20 cellular contexts compared by ENCODE assay signal in genomic region chr9:69078069-69078468, GRCh38. TPM values are rescaled to one million over a fixed set of nuclear protein-coding genes. Genes with fewer than 3 reads are reported as not detected.
A peak's percentile ranks its signal among the peaks of the same experiment; 100 is the strongest.
DNase-seq lines count a peak whose midpoint lies in the region; ATAC-seq, FAIRE-seq and TF ChIP-seq lines count a peak whose summit lies in the region.
"Had no signal": no experiment of that assay in that cellular context is flagged by ENCODE, and none has a peak within 500 bp of the region (broad histone marks: within the 10 kb centered on the region; RNA-seq: fewer than 3 reads in every experiment).

No MANE protein-coding gene starts in this region.

- no peak for TF ChIP-seq RAD21 in HepG2 (CRISPR knock-in tag; IDR thresholded peaks at IDR 0.05)

- POLR2A ChIA-PET in HepG2 (lab: Yijun Ruan, JAX), result no interaction called here
- POLR2A ChIA-PET in activated CD8-positive, alpha-beta T cell treated with anti-CD3 and anti-CD28 coated beads for 36 hours (lab: Charles Lee), result interaction anchor here (1.1 kb wide), 1 partner anchor 18 kb away, joined by 3 read pairs; no protein-coding TSS in a partner anchor

- H3K36me3 ChIP-seq in right lobe of liver (peaks cover 0 to 1% (median 0%) of the 10 kb centered on the region in 4 donors), HepG2 (replicated peaks in 1 of 2; ENCODE audit: control insufficient read depth in 1 of 2, insufficient read depth in 2 of 2, low read length in 2 of 2) (peaks cover 0 to 6% of the 10 kb centered on the region in 2 experiments; a peak in 2 of 5 replicates), heart right ventricle (peaks cover 0 to 9% (median 0%) of the 10 kb centered on the region in 9 donors)
- H3K36me3 ChIP-seq in effector memory CD4-positive, alpha-beta T cell (ENCODE audit: control insufficient read depth, insufficient read depth, low read length), result peaks cover 4% of the 10 kb centered on the region

- 17% methylated on average over 2 of the region's 2 CpGs for WGBS in right lobe of liver (ENCODE audit: insufficient coverage, low coverage, low lambda C conversion rate, missing lambda C conversion rate)
- 64% methylated on average over 2 of the region's 2 CpGs for WGBS in HepG2 (ENCODE audit: low lambda C conversion rate)
- 17 to 24% methylated on average over 2 of the region's 2 CpGs for WGBS in heart right ventricle, 2 donors

- no peak overlapping the region for H3K4me3 ChIP-seq in right lobe of liver
- H3K4me3 ChIP-seq in HepG2 (replicated peaks in 1 of 3; ENCODE audit: insufficient read depth in 1 of 3, low read depth in 2 of 3, low read length in 3 of 3), result no peak overlapping the region
- no peak overlapping the region for H3K4me3 ChIP-seq in heart right ventricle
- no peak overlapping the region for H3K4me3 ChIP-seq in effector memory CD4-positive, alpha-beta T cell (ENCODE audit: insufficient read depth, low read depth, low read length, poor library complexity, severe bottlenecking)
- H3K4me3 ChIP-seq: A549 had no signal

- H3K4me2 ChIP-seq in HepG2 (ENCODE audit: low read depth, low read length), result no peak overlapping the region
- H3K4me2 ChIP-seq: A549 had no signal

- H3K4me3 Mint-ChIP-seq in activated CD8-positive, alpha-beta T cell treated with anti-CD3 and anti-CD28 coated beads for 36 hours, result no peak overlapping the region

- no peak for TF ChIP-seq CTCF in right lobe of liver (IDR thresholded peaks at IDR 0.05)
- no peak for TF ChIP-seq CTCF in HepG2 (CRISPR knock-in tag; IDR thresholded peaks at IDR 0.05)
- TF ChIP-seq CTCF in heart right ventricle (IDR thresholded peaks at IDR 0.05), result no peak
- no peak for TF ChIP-seq CTCF in omental fat pad (IDR thresholded peaks at IDR 0.05)
- TF ChIP-seq CTCF in activated CD8-positive, alpha-beta T cell treated with anti-CD3 and anti-CD28 coated beads for 36 hours (IDR thresholded peaks at IDR 0.05), result no peak

- CTCF ChIA-PET in HepG2 (lab: Yijun Ruan, JAX; ENCODE audit: low intra/inter-chr PET ratio, low total read pairs), result no interaction called here
- CTCF ChIA-PET in activated CD8-positive, alpha-beta T cell treated with anti-CD3 and anti-CD28 coated beads for 36 hours (lab: Charles Lee), result interaction anchor here (2.5 kb wide), 1 partner anchor 115 kb away, joined by 11 read pairs; no protein-coding TSS in a partner anchor

- H3K9me3 ChIP-seq in right lobe of liver, result no peaks in the 10 kb centered on the region
- no peaks in the 10 kb centered on the region for H3K9me3 ChIP-seq in HepG2 (ENCODE audit: low read length)
- H3K9me3 ChIP-seq in heart right ventricle, result peaks cover 0 to 3% (median 0%) of the 10 kb centered on the region in 11 donors
- H3K9me3 ChIP-seq in effector memory CD4-positive, alpha-beta T cell (ENCODE audit: control insufficient read depth, low read length), result no peaks in the 10 kb centered on the region
- H3K9me3 ChIP-seq: A549 had no signal

- peaks cover 12% of the 10 kb centered on the region for H3K36me3 Mint-ChIP-seq in activated CD8-positive, alpha-beta T cell treated with anti-CD3 and anti-CD28 coated beads for 36 hours (ENCODE audit: low read depth)

- H4K20me1 ChIP-seq in HepG2 (ENCODE audit: insufficient read depth, low read length), result no peaks in the 10 kb centered on the region

- in situ Hi-C loops in HepG2 (cut with HindIII; ENCODE audit: extremely low pct_ligation_motif_present, low pct_unique_long_range_greater_than_20kb), result no loop called here

- intact Hi-C loops in right lobe of liver (cut with DNase I) (no loop called here), HepG2 (cut with micrococcal nuclease; ENCODE audit: unreplicated experiment) (no loop called here), heart right ventricle (cut with DNase I) (loop anchor here in 2 of 10 donors (5.0 to 10.0 kb wide), 2 partner anchors 54 to 57 kb away; no protein-coding TSS in a partner anchor)
- intact Hi-C loops in activated CD8-positive, alpha-beta T cell treated with anti-CD3 and anti-CD28 coated beads for 36 hours (cut with micrococcal nuclease), result no loop called here

- BruUV-seq in HepG2 (replicated peaks; lab: Mats Ljungman, UMichigan), result no TSS peak

- H3K4me1 Mint-ChIP-seq in activated CD8-positive, alpha-beta T cell treated with anti-CD3 and anti-CD28 coated beads for 36 hours (ENCODE audit: low read depth), result no peaks in the 10 kb centered on the region

- TF ChIP-seq POLR2A in right lobe of liver (IDR thresholded peaks at IDR 0.05), result no peak
- no peak for TF ChIP-seq POLR2A in HepG2 (IDR thresholded peaks at IDR 0.05; ENCODE audit: insufficient read depth in 1 of 2, low read depth in 2 of 2, low read length in 2 of 2)

- no peaks in the 10 kb centered on the region for H3K79me2 ChIP-seq in HepG2 (ENCODE audit: insufficient read depth, low read length)

- no peak overlapping the region for H2AFZ ChIP-seq in HepG2 (ENCODE audit: low read length)

- FAIRE-seq in HepG2 (lab: Jason Lieb, UNC), result no peak
- FAIRE-seq: A549, GM12891, GM19239 had no signal

- no peaks in the 10 kb centered on the region for H3K27me3 Mint-ChIP-seq in activated CD8-positive, alpha-beta T cell treated with anti-CD3 and anti-CD28 coated beads for 36 hours

- DNase-seq in right lobe of liver, result no peak
- no peak for DNase-seq in HepG2 (ENCODE audit: low spot score)
- DNase-seq in heart right ventricle, result no peak
- no peak for DNase-seq in omental fat pad (ENCODE audit: low spot score)
- DNase-seq in effector memory CD4-positive, alpha-beta T cell, result no peak
- DNase-seq in stimulated activated CD8-positive, alpha-beta memory T cell treated with anti-CD3 and anti-CD28 coated beads, Interleukin-4, amount 100 ng/mL, for 48 hours, result no peak
- no peak for DNase-seq in activated CD8-positive, alpha-beta T cell treated with anti-CD3 and anti-CD28 coated beads for 36 hours
- DNase-seq: HCEC 1CT; IMR-90; MV-4-11; NCI-H1436; NCI-H2029 treated with DMSO at 0.1 percent for 48 hours; NK-92 treated with Interleukin-12 subunit alpha and Interleukin-12 subunit beta, amount 100 ng/mL, for 24 hours; OCI-M1; RPMI8226 had no signal

- H3K9me3 Mint-ChIP-seq in activated CD8-positive, alpha-beta T cell treated with anti-CD3 and anti-CD28 coated beads for 36 hours, result no peaks in the 10 kb centered on the region

- no peak for TF ChIP-seq EP300 in HepG2 (IDR thresholded peaks at IDR 0.05; ENCODE audit: low read depth in 2 of 2, low read length in 2 of 2)
- TF ChIP-seq EP300 in HepG2 (CRISPR knock-in tag; IDR thresholded peaks at IDR 0.05; ENCODE audit: borderline replicate concordance), result no peak

- H3K27ac Mint-ChIP-seq in activated CD8-positive, alpha-beta T cell treated with anti-CD3 and anti-CD28 coated beads for 36 hours, result no peak overlapping the region

- H3K9ac ChIP-seq in HepG2 (ENCODE audit: insufficient read depth, low read depth, low read length), result no peak overlapping the region

- peak overlapping the region in 2 of 3 donors; percentile 24 to 54 for H3K27ac ChIP-seq in right lobe of liver
- no peak overlapping the region for H3K27ac ChIP-seq in HepG2 (ENCODE audit: extremely low read length, insufficient read depth, low read length)
- peak overlapping the region; percentile 5 to 85 (median 72) for H3K27ac ChIP-seq in heart right ventricle
- H3K27ac ChIP-seq in effector memory CD4-positive, alpha-beta T cell (ENCODE audit: insufficient read depth, low read length, poor library complexity, severe bottlenecking), result no peak overlapping the region
- H3K27ac ChIP-seq: A549, C4-2B had no signal

- ATAC-seq in right lobe of liver (peak in 3 of 4 donors; percentile 27 to 52 (median 46)), HepG2 (no peak; the same call in 2 of the 3 replicates), heart right ventricle (peak in 6 of 8 donors; percentile 19 to 72 (median 56)), omental fat pad (ENCODE audit: low FRiP score) (peak; percentile 13), GM18519 (IDR thresholded peaks at IDR 0.05; ENCODE audit: low FRiP score, unreplicated experiment) (no peak)
- no peak for ATAC-seq in activated CD8-positive, alpha-beta T cell treated with anti-CD3 and anti-CD28 coated beads for 36 hours
- ATAC-seq: A549 had no signal

- H3K4me1 ChIP-seq in right lobe of liver, result peaks cover 0 to 28% (median 2%) of the 10 kb centered on the region in 4 donors
- H3K4me1 ChIP-seq in HepG2 (ENCODE audit: insufficient read depth, low read length), result no peaks in the 10 kb centered on the region
- H3K4me1 ChIP-seq in heart right ventricle, result peaks cover 0 to 40% (median 21%) of the 10 kb centered on the region in 9 donors
- H3K4me1 ChIP-seq in effector memory CD4-positive, alpha-beta T cell (ENCODE audit: control insufficient read depth, insufficient read depth, low read length, poor library complexity, severe bottlenecking), result no peaks in the 10 kb centered on the region
- H3K4me1 ChIP-seq: A549 had no signal

- H3K27me3 ChIP-seq in right lobe of liver (no peaks in the 10 kb centered on the region), HepG2 (ENCODE audit: control insufficient read depth in 1 of 2, insufficient read depth in 2 of 2, low read length in 2 of 2) (no peaks in the 10 kb centered on the region), heart right ventricle (no peaks in the 10 kb centered on the region)
- H3K27me3 ChIP-seq in effector memory CD4-positive, alpha-beta T cell (replicated peaks; ENCODE audit: control insufficient read depth, insufficient read depth, low read length, poor library complexity, severe bottlenecking), result no peaks in the 10 kb centered on the region

RNA-seq across cellular contexts. Expression of gene FXN, which starts 42.5 kb away (rescaled TPM):
- total RNA-seq in right lobe of liver (10 to 100 TPM; 12.5 to 30.4 (median 24.7) TPM), HepG2 (2016; rRNA removed; fragmentation: Illumina TruSeq; extraction: Trizol) (24.1 and 30.0 TPM in 2 replicates), heart right ventricle (10 to 100 TPM; 18.8 to 41.8 (median 36.8) TPM), omental fat pad (1 to 10 TPM; 4.0 to 7.2 (median 5.5) TPM)
- total RNA-seq in HepG2 (2016; cell fraction: cytosol; rRNA removed; fragmentation: Illumina TruSeq; extraction: Trizol; ENCODE audit: low read depth), result 25.5 and 29.4 TPM in 2 replicates
- 24.7 and 31.9 TPM in 2 replicates for total RNA-seq in HepG2 (2016; cell fraction: insoluble cytoplasmic fraction; rRNA removed; fragmentation: Illumina TruSeq; extraction: Trizol)
- total RNA-seq in HepG2 (2016; cell fraction: membrane; rRNA removed; fragmentation: Illumina TruSeq; extraction: Trizol), result 28.9 and 35.6 TPM in 2 replicates
- 15.6 and 16.2 TPM in 2 replicates for total RNA-seq in HepG2 (2016; cell fraction: nucleus; rRNA removed; fragmentation: Illumina TruSeq; extraction: Trizol)
- polyA plus RNA-seq in HepG2 (2011; rRNA removed) (19.7 and 26.0 TPM in 2 replicates), heart right ventricle (10 to 100 TPM in 1 of 2 donors, 1 to 10 TPM in 1; 7.8 to 15.0 TPM)
- 28.8 and 35.4 TPM in 2 replicates for polyA plus RNA-seq in HepG2 (2011; cell fraction: cytosol; rRNA removed)
- 8.9 and 9.0 TPM in 2 replicates for polyA plus RNA-seq in HepG2 (2011; cell fraction: nucleus; rRNA removed)
- 30.1 and 34.1 TPM in 2 replicates for polyA plus RNA-seq in HepG2 (2012)
- 109 and 135 TPM in 2 replicates for polyA plus RNA-seq in HepG2 (2016; cell fraction: cytosol; fragmentation: Illumina TruSeq; extraction: Trizol; ENCODE audit: low read depth)
- polyA plus RNA-seq in HepG2 (2016; cell fraction: insoluble cytoplasmic fraction; fragmentation: Illumina TruSeq; extraction: Trizol; ENCODE audit: low read depth), result 95.1 and 107 TPM in 2 replicates
- polyA plus RNA-seq in HepG2 (2016; cell fraction: membrane; fragmentation: Illumina TruSeq; extraction: Trizol; ENCODE audit: low read depth), result 101 and 113 TPM in 2 replicates
- 51.3 and 52.8 TPM in 2 replicates for polyA plus RNA-seq in HepG2 (2016; cell fraction: nucleus; fragmentation: Illumina TruSeq; extraction: Trizol; ENCODE audit: insufficient read depth, low read depth)
- polyA minus RNA-seq in HepG2 (2011; rRNA and poly(A)+ RNA removed; ENCODE audit: low replicate concordance), result 11.0 and 13.3 TPM in 2 replicates
- 8.1 and 11.8 TPM in 2 replicates for polyA minus RNA-seq in HepG2 (2011; cell fraction: cytosol; rRNA and poly(A)+ RNA removed)
- polyA minus RNA-seq in HepG2 (2011; cell fraction: nucleus; rRNA and poly(A)+ RNA removed), result 12.6 and 14.2 TPM in 2 replicates
- 10 to 100 TPM; 21.0 to 21.8 TPM for total RNA-seq in activated CD8-positive, alpha-beta T cell treated with anti-CD3 and anti-CD28 coated beads for 36 hours

Comparison
In these comparisons a context has a peak if more than half of its experiments do, and no peak if none do; other contexts are left out.
1. ATAC-seq: peak in right lobe of liver (3 of 4), heart right ventricle (6 of 8) and omental fat pad (single experiment); none in HepG2 (single experiment), GM18519 (single experiment) and activated CD8-positive, alpha-beta T cell treated with anti-CD3 and anti-CD28 coated beads for 36 hours (single experiment).
2. H3K27ac ChIP-seq: peak in right lobe of liver (2 of 3) and heart right ventricle (10 of 10); none in HepG2 (single experiment) and effector memory CD4-positive, alpha-beta T cell (single experiment).